18 cellular contexts compared by ENCODE assay signal in genomic region chr3:142846779-142847577, GRCh38. TPM values are rescaled to one million over a fixed set of nuclear protein-coding genes. Genes with fewer than 3 reads are reported as not detected.
DNase-seq lines count a peak whose midpoint lies in the region; ATAC-seq, FAIRE-seq and TF ChIP-seq lines count a peak whose summit lies in the region.
"Had no signal": no experiment of that assay in that cellular context is flagged by ENCODE, and none has a peak within 500 bp of the region (broad histone marks: within the 10 kb centered on the region; RNA-seq: fewer than 3 reads in every experiment).

No MANE protein-coding gene starts in this region.

- H3K36me3 ChIP-seq in body of pancreas (replicated peaks in 1 of 2; ENCODE audit: insufficient read depth in 1 of 2, low read depth in 2 of 2) = no peaks in the 10 kb centered on the region
- H3K36me3 ChIP-seq in hepatocyte (replicated peaks; ENCODE audit: insufficient read depth, low read depth) = no peaks in the 10 kb centered on the region

- no peak overlapping the region for H3K4me3 ChIP-seq in body of pancreas
- H3K4me3 ChIP-seq in hepatocyte = no peak overlapping the region
- H3K4me3 ChIP-seq: SJCRH30 had no signal

- DNase-seq in body of pancreas (peak in 2 of 4 donors; percentile 17 to 23), left ventricle myocardium superior (no peak), middle frontal gyrus (ENCODE audit: extremely low spot score, low spot score) (peak; percentile 20), T1000 (lab: John Stamatoyannopoulos, UW) (no peak), hepatocyte (ENCODE audit: low spot score) (no peak)
- DNase-seq in activated CD4-positive, CD25-positive, alpha-beta regulatory T cell treated with anti-CD3 and anti-CD28 coated beads, Interleukin-2, amount 50 U/mL, for 72 hours = no peak
- DNase-seq: Calu3, DMS53, H9, NCI-H1105 treated with DMSO at 0.1 percent for 48 hours, NCI-H1930, NCI-H526 treated with DMSO at 0.1 percent for 48 hours, RPMI8226, SJCRH30 had no signal

- peak; percentile 34 for FAIRE-seq in A204.1 (lab: Jason Lieb, UNC)
- FAIRE-seq: HTR-8/SVneo had no signal

- ATAC-seq in body of pancreas = peak; percentile 87
- peak; percentile 51 for ATAC-seq in left ventricle myocardium superior
- no peak for ATAC-seq in HG02938 (IDR thresholded peaks at IDR 0.05; ENCODE audit: unreplicated experiment)

- no peak for TF ChIP-seq POLR2A in body of pancreas (IDR thresholded peaks at IDR 0.05)

- H2AFZ ChIP-seq in hepatocyte = no peak overlapping the region

- H3K4me2 ChIP-seq in hepatocyte = no peak overlapping the region

- H3K27me3 ChIP-seq in body of pancreas (no peaks in the 10 kb centered on the region), hepatocyte (no peaks in the 10 kb centered on the region)
- H3K27me3 ChIP-seq: SJCRH30 had no signal

- no peaks in the 10 kb centered on the region for H4K20me1 ChIP-seq in hepatocyte (ENCODE audit: insufficient read depth, poor library complexity, severe bottlenecking)

- WGBS in body of pancreas, 2 donors = 10 to 25% methylated on average over 2 of the region's 2 CpGs
- 69% methylated on average over 2 of the region's 2 CpGs for WGBS in hepatocyte (ENCODE audit: low lambda C conversion rate, missing lambda C conversion rate)

- H3K4me1 ChIP-seq in body of pancreas = peaks cover 11% of the 10 kb centered on the region
- H3K4me1 ChIP-seq in hepatocyte (ENCODE audit: insufficient read depth) = no peaks in the 10 kb centered on the region

- TF ChIP-seq CTCF in body of pancreas (IDR thresholded peaks at IDR 0.05) (no peak), hepatocyte (IDR thresholded peaks at IDR 0.05; ENCODE audit: poor library complexity) (no peak)

- H3K9me2 ChIP-seq in hepatocyte (replicated peaks; ENCODE audit: insufficient read depth) = no peaks in the 10 kb centered on the region

- H3K27ac ChIP-seq in body of pancreas (peak overlapping the region in 3 of 4 donors; percentile 21 to 50 (median 33)), hepatocyte (no peak overlapping the region)
- H3K27ac ChIP-seq: HL-60, SJCRH30 had no signal

- no peaks in the 10 kb centered on the region for H3K79me2 ChIP-seq in hepatocyte

- H3K9me3 ChIP-seq in body of pancreas = no peaks in the 10 kb centered on the region
- H3K9me3 ChIP-seq in hepatocyte (ENCODE audit: low read depth) = no peaks in the 10 kb centered on the region

- intact Hi-C loops in body of pancreas (cut with DNase I) (no loop called here), left ventricle myocardium superior (cut with micrococcal nuclease) (no loop called here)

RNA-seq across cellular contexts. Expression of gene PCOLCE2, which starts 41.9 kb away (rescaled TPM):
- 10 to 100 TPM in 1 of 2 donors, 1 to 10 TPM in 1; 1.6 to 41.5 TPM for total RNA-seq in body of pancreas
- total RNA-seq in left ventricle myocardium superior = 58.2 TPM
- 10.8 and 11.2 TPM in 2 replicates for total RNA-seq in hepatocyte
- 5.5 and 9.2 TPM in 2 replicates for polyA plus RNA-seq in hepatocyte
